Comparison of ENCODE assay signal across 11 cellular contexts in genomic region chr14:54011001-54011400, GRCh38.
"Had no signal": no experiment of that assay in that cellular context is flagged by ENCODE, and none has a peak within 500 bp of the region (broad histone marks: within the 10 kb centered on the region; RNA-seq: fewer than 3 reads in every experiment).

No MANE protein-coding gene starts in this region.

- H3K27ac ChIP-seq: epithelial cell of prostate, lower lobe of right lung, pancreas, thyroid gland, uterus had no signal

- H3K27me3 ChIP-seq: thyroid gland, uterus had no signal

- H3K4me3 ChIP-seq: lower lobe of right lung, mucosa of descending colon, pancreas, thyroid gland, uterus had no signal

- H3K9me3 ChIP-seq: lower lobe of right lung, mucosa of descending colon, pancreas, thyroid gland, uterus had no signal

- DNase-seq: activated effector memory CD4-positive, alpha-beta T cell treated with Interleukin-2 at 50 U/mL for 16 hours; amniotic stem cell; effector memory CD8-positive, alpha-beta T cell; hippocampal formation; lower lobe of right lung; mucosa of descending colon; pancreas; retina; thyroid gland; uterus had no signal

- H3K36me3 ChIP-seq: lower lobe of right lung, pancreas, thyroid gland, uterus had no signal

- H3K4me1 ChIP-seq: lower lobe of right lung, pancreas, thyroid gland, uterus had no signal
